Comparison of ENCODE assay signal across 8 cellular contexts in the genomic region with DNA sequence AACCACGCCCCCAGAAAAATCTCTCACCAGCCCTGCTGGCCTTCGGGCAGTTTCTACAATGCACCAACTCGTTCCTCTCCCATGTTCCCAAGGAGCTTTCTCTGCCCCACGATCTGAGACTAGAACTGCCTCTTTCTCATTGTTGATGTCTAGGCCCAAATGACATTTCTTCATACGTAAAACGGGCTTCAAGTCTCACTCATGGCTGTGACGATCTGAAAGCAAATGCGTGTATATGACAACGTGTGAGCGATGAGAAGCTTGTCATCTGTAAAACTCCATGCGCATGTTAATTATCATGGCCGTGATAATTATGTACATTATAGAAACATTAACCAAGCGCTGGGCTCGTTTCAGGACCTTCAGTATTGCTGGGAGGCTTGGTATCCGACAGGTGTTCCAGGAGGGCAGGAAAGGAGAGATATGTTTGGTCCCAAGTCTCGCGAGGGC. TPM values are rescaled to one million over a fixed set of nuclear protein-coding genes. Genes with fewer than 3 reads are reported as not detected.
DNase-seq lines count a peak whose midpoint lies in the region; ATAC-seq and TF ChIP-seq lines count a peak whose summit lies in the region.

No MANE protein-coding gene starts in this region.

- peaks cover 5% of the 10 kb centered on the region for H3K36me3 Mint-ChIP-seq in nephron progenitor cell (ENCODE audit: low read depth)

- peaks cover 8% of the 10 kb centered on the region for H3K36me3 ChIP-seq in BLaER1

- DNase-seq in Jurkat, Clone E6-1 (ENCODE audit: low read depth, low spot score): no peak
- no peak for DNase-seq in nephron progenitor cell
- no peak for DNase-seq in NCI-H2196 treated with DMSO at 0.1 percent for 48 hours (lab: John Stamatoyannopoulos, UW; ENCODE audit: unreplicated experiment)
- no peak for DNase-seq in HCEC 1CT

- no peak overlapping the region for H3K27ac ChIP-seq in BLaER1
- peak overlapping the region; percentile 4 for H3K27ac ChIP-seq in cingulate gyrus (ENCODE audit: low read depth, low read length)

- no peak for TF ChIP-seq CTCF in nephron progenitor cell (IDR thresholded peaks at IDR 0.05)

- H3K4me1 Mint-ChIP-seq in nephron progenitor cell: peaks cover 49% of the 10 kb centered on the region

- H3K27me3 ChIP-seq in BLaER1: peaks cover 28% of the 10 kb centered on the region

- H4K20me1 ChIP-seq in BLaER1: peaks cover 29% of the 10 kb centered on the region

- no peak overlapping the region for H3K9ac ChIP-seq in BLaER1

- peaks cover 29% of the 10 kb centered on the region for H3K27me3 Mint-ChIP-seq in nephron progenitor cell (ENCODE audit: low read depth, poor library complexity)

- H3K4me3 ChIP-seq in BLaER1: peak overlapping the region; percentile 75; the same call in 1 of the 2 replicates
- 0 out of 2 replicates have a peak overlapping the region, but pooled peaks have one; percentile 13 for H3K4me3 ChIP-seq in Jurkat, Clone E6-1 (ENCODE audit: low read length)

- peak overlapping the region; percentile 86 for H3K4me2 ChIP-seq in BLaER1

- no peaks in the 10 kb centered on the region for H3K9me3 Mint-ChIP-seq in nephron progenitor cell

- peak overlapping the region; percentile 95 for H3K4me3 Mint-ChIP-seq in nephron progenitor cell

- H3K9me3 ChIP-seq in BLaER1: no peaks in the 10 kb centered on the region

- ATAC-seq in HG03095 (IDR thresholded peaks at IDR 0.05; ENCODE audit: unreplicated experiment): no peak
- no peak for ATAC-seq in GM18505 (IDR thresholded peaks at IDR 0.05; ENCODE audit: unreplicated experiment)

- no peak for TF ChIP-seq POLR2A in GM18505 (IDR thresholded peaks at IDR 0.05; ENCODE audit: borderline replicate concordance, extremely low read depth, insufficient read depth, insufficient read length)

- no peak overlapping the region for H3K27ac Mint-ChIP-seq in nephron progenitor cell

- peaks cover 28% of the 10 kb centered on the region for H3K4me1 ChIP-seq in BLaER1

RNA-seq across cellular contexts. Expression of a gene that starts 0.7 kb away (rescaled TPM):
- polyA plus RNA-seq in Jurkat, Clone E6-1 (2012; ENCODE audit: insufficient read depth, insufficient read length): 15.5 TPM

RNA-seq across cellular contexts. Expression of a gene that starts 1.3 kb away (rescaled TPM):
- not detected for polyA plus RNA-seq in Jurkat, Clone E6-1 (2012; ENCODE audit: insufficient read depth, insufficient read length)
